In the genomic region with DNA sequence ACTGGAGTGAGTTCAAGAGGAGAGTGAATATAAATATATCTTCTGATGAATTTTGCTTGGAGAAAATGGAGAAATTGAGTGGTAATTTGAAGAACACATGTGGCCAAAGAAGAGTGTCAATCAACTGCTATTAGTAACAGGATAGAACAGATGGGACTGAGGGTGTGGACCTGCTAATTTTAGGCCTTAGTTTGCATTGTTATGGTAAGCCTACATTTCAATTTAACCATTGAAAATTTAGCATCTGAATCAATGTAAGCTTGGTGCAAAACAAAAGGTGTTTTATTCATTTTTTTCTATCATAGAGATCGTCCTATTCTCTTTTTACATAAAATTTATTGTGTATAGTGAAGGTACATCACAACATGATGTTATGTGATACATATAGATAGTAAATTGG, we compare ENCODE assay signal across 21 cellular contexts. TPM values are rescaled to one million over a fixed set of nuclear protein-coding genes. Genes with fewer than 3 reads are reported as not detected.
DNase-seq lines count a peak whose midpoint lies in the region; ATAC-seq and TF ChIP-seq lines count a peak whose summit lies in the region.
"Had no signal": no experiment of that assay in that cellular context is flagged by ENCODE, and none has a peak within 500 bp of the region (broad histone marks: within the 10 kb centered on the region; RNA-seq: fewer than 3 reads in every experiment).

No MANE protein-coding gene starts in this region.

- H3K9me2 ChIP-seq in GM23338 (ENCODE audit: insufficient read depth) (peaks cover 3% of the 10 kb centered on the region; the same call in 1 of the 2 replicates), PC-3 (replicated peaks; ENCODE audit: low read length) (0 out of 2 replicates have a peak, but pooled peaks cover 4% of the 10 kb centered on the region)

- no TSS peak for BruUV-seq in PC-3 (replicated peaks; lab: Mats Ljungman, UMichigan)

- TF ChIP-seq CTCF in GM23338 (conservative IDR thresholded peaks at IDR 0.05; ENCODE audit: low read depth in 2 of 2) = no peak
- no peak for TF ChIP-seq CTCF in glutamatergic neuron (IDR thresholded peaks at IDR 0.05; ENCODE audit: partially characterized antibody, unreplicated experiment)
- TF ChIP-seq CTCF in PC-3 (conservative IDR thresholded peaks at IDR 0.05; ENCODE audit: low read depth, low read length) = no peak

- H3K9me3 Mint-ChIP-seq in GM23338 (no peaks in the 10 kb centered on the region), glutamatergic neuron (ENCODE audit: unreplicated experiment) (no peaks in the 10 kb centered on the region)

- H3K36me3 Mint-ChIP-seq in GM23338 (ENCODE audit: low read depth) (no peaks in the 10 kb centered on the region), glutamatergic neuron (ENCODE audit: unreplicated experiment) (no peaks in the 10 kb centered on the region)
- H3K36me3 Mint-ChIP-seq: CD14-positive monocyte; CD8-positive, alpha-beta memory T cell had no signal

- H3K4me3 ChIP-seq in GM23338 (no peak overlapping the region), HUES6 (ENCODE audit: low read depth, low read length) (no peak overlapping the region), PC-3 (ENCODE audit: low read length) (no peak overlapping the region)
- H3K4me3 ChIP-seq: A549; BLaER1 treated with 17β-estradiol and CSF1 and Interleukin-3, amounts not matched to agents 10 nM and 100 nM had no signal

- no peaks in the 10 kb centered on the region for H3F3A ChIP-seq in GM23338 (replicated peaks; ENCODE audit: low read depth)
- no peaks in the 10 kb centered on the region for H3F3A ChIP-seq in PC-3 (ENCODE audit: low read length, unreplicated experiment)

- H4K20me1 ChIP-seq in GM23338 (replicated peaks; ENCODE audit: insufficient read depth) (no peaks in the 10 kb centered on the region), PC-3 (ENCODE audit: low read length) (no peaks in the 10 kb centered on the region)
- H4K20me1 ChIP-seq: BLaER1 treated with 17β-estradiol and CSF1 and Interleukin-3, amounts not matched to agents 10 nM and 100 nM had no signal

- H3K27me3 ChIP-seq in GM23338 (ENCODE audit: insufficient read depth) (no peaks in the 10 kb centered on the region), HUES6 (ENCODE audit: control insufficient read depth, insufficient read depth, low read length) (no peaks in the 10 kb centered on the region), PC-3 (ENCODE audit: low read length) (no peaks in the 10 kb centered on the region)
- H3K27me3 ChIP-seq: BE2C; BLaER1 treated with 17β-estradiol and CSF1 and Interleukin-3, amounts not matched to agents 10 nM and 100 nM had no signal

- H3K27me3 Mint-ChIP-seq in GM23338 (ENCODE audit: insufficient read depth, low read depth, poor library complexity) (no peaks in the 10 kb centered on the region), glutamatergic neuron (ENCODE audit: unreplicated experiment) (no peaks in the 10 kb centered on the region)
- H3K27me3 Mint-ChIP-seq: CD4-positive, alpha-beta T cell had no signal

- H3K9me3 ChIP-seq in HUES6 (ENCODE audit: control insufficient read depth, insufficient read depth, low read depth, low read length) (no peaks in the 10 kb centered on the region), PC-3 (ENCODE audit: low read length) (no peaks in the 10 kb centered on the region)
- H3K9me3 ChIP-seq: A549; BE2C; BLaER1 treated with 17β-estradiol and CSF1 and Interleukin-3, amounts not matched to agents 10 nM and 100 nM had no signal

- peaks cover 31% of the 10 kb centered on the region for H3K4me1 ChIP-seq in GM23338 (ENCODE audit: insufficient read depth)
- peaks cover 22% of the 10 kb centered on the region; the same call in 1 of the 2 replicates for H3K4me1 ChIP-seq in HUES6 (ENCODE audit: control insufficient read depth, insufficient read depth, low read length)
- peaks cover 8% of the 10 kb centered on the region; the same call in 1 of the 2 replicates for H3K4me1 ChIP-seq in PC-3 (ENCODE audit: insufficient read depth, low read length)
- H3K4me1 ChIP-seq: A549, BE2C had no signal

- H3K4me2 ChIP-seq in GM23338 = peak overlapping the region; percentile 46
- H3K4me2 ChIP-seq in PC-3 (ENCODE audit: low read length) = no peak overlapping the region
- H3K4me2 ChIP-seq: A549 had no signal

- peak overlapping the region; percentile 25; the same call in 1 of the 2 replicates for H3K27ac Mint-ChIP-seq in GM23338
- peak overlapping the region; percentile 81 for H3K27ac Mint-ChIP-seq in glutamatergic neuron (ENCODE audit: unreplicated experiment)
- H3K27ac Mint-ChIP-seq: CD14-positive monocyte; CD4-positive, alpha-beta T cell; CD8-positive, alpha-beta memory T cell had no signal

- H2AFZ ChIP-seq in GM23338 (no peak overlapping the region), PC-3 (ENCODE audit: low read length) (no peak overlapping the region)

- CTCF ChIA-PET in PC-3 (lab: Charles Lee) = no interaction called here

- intact Hi-C loops in PC-3 (cut with micrococcal nuclease) = no loop called here

- no peak overlapping the region for H3K27ac ChIP-seq in GM23338 (ENCODE audit: low read depth)
- H3K27ac ChIP-seq in HUES6 (ENCODE audit: low read depth, low read length) = peak overlapping the region; percentile 17
- H3K27ac ChIP-seq in PC-3 (ENCODE audit: low read length) = no peak overlapping the region
- H3K27ac ChIP-seq: A549; BLaER1 treated with 17β-estradiol and CSF1 and Interleukin-3, amounts not matched to agents 10 nM and 100 nM had no signal

- H3K4me3 Mint-ChIP-seq in GM23338 = no peak overlapping the region
- no peak overlapping the region for H3K4me3 Mint-ChIP-seq in glutamatergic neuron (ENCODE audit: unreplicated experiment)
- H3K4me3 Mint-ChIP-seq: CD14-positive monocyte; CD4-positive, alpha-beta T cell; CD8-positive, alpha-beta memory T cell had no signal

- H3K9ac ChIP-seq in HUES6 (ENCODE audit: low read length) = no peak overlapping the region
- H3K9ac ChIP-seq in PC-3 (ENCODE audit: low read length) = no peak overlapping the region
- H3K9ac ChIP-seq: BLaER1 treated with 17β-estradiol and CSF1 and Interleukin-3, amounts not matched to agents 10 nM and 100 nM had no signal

- no peak; the same call in 2 of the 3 replicates for ATAC-seq in GM23338
- ATAC-seq in PC-3 = no peak
- ATAC-seq: A549 had no signal

- POLR2A ChIA-PET in PC-3 (lab: Charles Lee; ENCODE audit: unreplicated experiment) = no interaction called here

- H3K4me1 Mint-ChIP-seq in GM23338 (peaks cover 18% of the 10 kb centered on the region), glutamatergic neuron (ENCODE audit: low read depth, unreplicated experiment) (peaks cover 7% of the 10 kb centered on the region)
- H3K4me1 Mint-ChIP-seq: CD8-positive, alpha-beta memory T cell had no signal

- H3K79me2 ChIP-seq in GM23338 (replicated peaks; ENCODE audit: insufficient read depth) (no peaks in the 10 kb centered on the region), PC-3 (ENCODE audit: low read length) (no peaks in the 10 kb centered on the region)

- no peak for DNase-seq in GM23338 (ENCODE audit: low spot score)
- no peak for DNase-seq in glutamatergic neuron
- no peak for DNase-seq in NCI-H2227 treated with DMSO at 0.1 percent for 48 hours (lab: John Stamatoyannopoulos, UW)
- DNase-seq in PC-3 = no peak
- no peak for DNase-seq in stimulated activated CD4-positive, alpha-beta T cell treated with anti-CD3 and anti-CD28 coated beads, Interleukin-4, amount 100 ng/mL, for 4 hours
- DNase-seq: 8988T; ACHN; AML-193; BE2C; CD4-positive, alpha-beta T cell; CD8-positive, alpha-beta memory T cell; DMS79 treated with DMSO at 0.1 percent for 48 hours; GF-D8; GOT3; HCEC 1CT had no signal

- H3K36me3 ChIP-seq in GM23338 (ENCODE audit: insufficient read depth) (no peaks in the 10 kb centered on the region), HUES6 (ENCODE audit: control insufficient read depth, insufficient read depth, low read length) (no peaks in the 10 kb centered on the region), PC-3 (ENCODE audit: low read depth, low read length) (no peaks in the 10 kb centered on the region)
- H3K36me3 ChIP-seq: BE2C; BLaER1 treated with 17β-estradiol and CSF1 and Interleukin-3, amounts not matched to agents 10 nM and 100 nM had no signal

TF ChIP-seq in GM23338, 12 proteins besides CTCF, POLR2A, EP300 and RAD21:
- no peak for TF ChIP-seq JUNB (IDR thresholded peaks at IDR 0.05; ENCODE audit: unreplicated experiment)
- TF ChIP-seq EZH2phosphoT487 (IDR thresholded peaks at IDR 0.05; ENCODE audit: unreplicated experiment) = no peak
- peak; percentile 74 for TF ChIP-seq NANOG (IDR thresholded peaks at IDR 0.05; ENCODE audit: borderline replicate concordance)
- TF ChIP-seq, protein P1, sequence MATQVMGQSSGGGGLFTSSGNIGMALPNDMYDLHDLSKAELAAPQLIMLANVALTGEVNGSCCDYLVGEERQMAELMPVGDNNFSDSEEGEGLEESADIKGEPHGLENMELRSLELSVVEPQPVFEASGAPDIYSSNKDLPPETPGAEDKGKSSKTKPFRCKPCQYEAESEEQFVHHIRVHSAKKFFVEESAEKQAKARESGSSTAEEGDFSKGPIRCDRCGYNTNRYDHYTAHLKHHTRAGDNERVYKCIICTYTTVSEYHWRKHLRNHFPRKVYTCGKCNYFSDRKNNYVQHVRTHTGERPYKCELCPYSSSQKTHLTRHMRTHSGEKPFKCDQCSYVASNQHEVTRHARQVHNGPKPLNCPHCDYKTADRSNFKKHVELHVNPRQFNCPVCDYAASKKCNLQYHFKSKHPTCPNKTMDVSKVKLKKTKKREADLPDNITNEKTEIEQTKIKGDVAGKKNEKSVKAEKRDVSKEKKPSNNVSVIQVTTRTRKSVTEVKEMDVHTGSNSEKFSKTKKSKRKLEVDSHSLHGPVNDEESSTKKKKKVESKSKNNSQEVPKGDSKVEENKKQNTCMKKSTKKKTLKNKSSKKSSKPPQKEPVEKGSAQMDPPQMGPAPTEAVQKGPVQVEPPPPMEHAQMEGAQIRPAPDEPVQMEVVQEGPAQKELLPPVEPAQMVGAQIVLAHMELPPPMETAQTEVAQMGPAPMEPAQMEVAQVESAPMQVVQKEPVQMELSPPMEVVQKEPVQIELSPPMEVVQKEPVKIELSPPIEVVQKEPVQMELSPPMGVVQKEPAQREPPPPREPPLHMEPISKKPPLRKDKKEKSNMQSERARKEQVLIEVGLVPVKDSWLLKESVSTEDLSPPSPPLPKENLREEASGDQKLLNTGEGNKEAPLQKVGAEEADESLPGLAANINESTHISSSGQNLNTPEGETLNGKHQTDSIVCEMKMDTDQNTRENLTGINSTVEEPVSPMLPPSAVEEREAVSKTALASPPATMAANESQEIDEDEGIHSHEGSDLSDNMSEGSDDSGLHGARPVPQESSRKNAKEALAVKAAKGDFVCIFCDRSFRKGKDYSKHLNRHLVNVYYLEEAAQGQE (IDR thresholded peaks at IDR 0.05; ENCODE audit: unreplicated experiment) = no peak

RNA-seq across cellular contexts. Expression of gene CDH19, which starts 42.1 kb away (rescaled TPM):
- total RNA-seq in GM23338 (2014; rRNA removed; shearing (Covaris generic)) = 0.03 TPM in 1 of 2 replicates, not detected in the other
- polyA plus RNA-seq in GM23338 (2016; fragmentation: Nextera tagmentation; extraction: Ambion mirVana) = 0.03 and 0.14 TPM in 2 replicates
- total RNA-seq in glutamatergic neuron (ENCODE audit: unreplicated experiment) (not detected), PC-3 (2014; rRNA removed) (0.11 TPM in 1 of 2 replicates, not detected in the other)
- total RNA-seq: CD4-positive, alpha-beta T cell; CD8-positive, alpha-beta memory T cell; Daoy; G401 had no signal
- polyA plus RNA-seq: CD14-positive monocyte; CD8-positive, alpha-beta memory T cell had no signal
